8 cellular contexts compared by ENCODE assay signal in the genomic region with DNA sequence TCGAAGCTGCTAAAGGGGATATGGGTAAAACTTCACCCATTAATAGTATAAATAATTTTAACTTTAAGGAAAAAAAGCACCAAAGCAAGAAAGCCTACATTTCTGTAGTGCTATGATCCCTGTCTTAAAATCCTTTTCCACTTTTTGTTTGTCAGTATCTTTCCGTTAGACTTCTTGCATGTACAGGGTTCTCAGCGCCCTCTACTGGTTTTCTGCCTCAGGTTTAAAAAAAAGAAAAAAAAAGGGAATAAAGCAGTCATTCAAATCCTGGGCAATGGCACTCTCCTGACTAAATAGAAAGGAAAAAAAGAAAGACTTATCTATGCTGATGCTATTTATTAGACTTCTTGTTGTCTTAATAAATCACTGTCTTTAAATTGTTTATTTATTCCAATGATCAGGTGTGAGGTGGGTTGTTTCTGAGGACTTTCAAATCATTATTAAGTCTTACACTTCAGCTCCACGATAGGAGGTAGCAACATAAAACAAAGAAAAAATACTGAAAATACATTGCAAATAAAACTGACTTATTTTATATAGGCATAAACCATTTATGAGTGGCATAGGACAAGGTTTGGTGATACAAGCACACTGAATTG.
DNase-seq lines count a peak whose midpoint lies in the region; ATAC-seq, FAIRE-seq and TF ChIP-seq lines count a peak whose summit lies in the region.

No MANE protein-coding gene starts in this region.

- no peaks in the 10 kb centered on the region for H3K9me2 ChIP-seq in SK-N-SH

- TF ChIP-seq POLR2A in esophagus squamous epithelium (IDR thresholded peaks at IDR 0.05), result no peak

- CTCF ChIA-PET in SK-N-SH (lab: Yijun Ruan, JAX), result interaction anchor here (0.6 to 6.7 kb wide), 19 partner anchors 12 to 801 kb away, joined by 3 to 77 read pairs (median 3); no protein-coding TSS in a partner anchor

- no peak overlapping the region for H2AFZ ChIP-seq in SK-N-SH (ENCODE audit: low read depth)

- peak; percentile 93 for TF ChIP-seq RAD21 in SK-N-SH (IDR thresholded peaks at IDR 0.05; ENCODE audit: low read length)

- DNase-seq in AG08395 (ENCODE audit: low spot score) (peak; percentile 47), GM10266 (ENCODE audit: extremely low spot score) (peak; percentile 35), NCI-H1417 treated with DMSO at 0.1 percent for 48 hours (lab: John Stamatoyannopoulos, UW) (peak; percentile 22), SK-N-SH (peak; percentile 47), esophagus squamous epithelium (lab: John Stamatoyannopoulos, UW) (no peak), pancreas (peak in 2 of 6 donors; percentile 19 to 36)

- H3K27ac ChIP-seq in SK-N-SH (ENCODE audit: low read depth in 2 of 2, low read length in 1 of 2) (no peak overlapping the region), esophagus squamous epithelium (no peak overlapping the region), pancreas (no peak overlapping the region)

- H3K9ac ChIP-seq in SK-N-SH, result no peak overlapping the region

- H4K20me1 ChIP-seq in SK-N-SH (ENCODE audit: insufficient read depth), result no peaks in the 10 kb centered on the region

- H3K9me3 ChIP-seq in SK-N-SH, result no peaks in the 10 kb centered on the region
- H3K9me3 ChIP-seq in esophagus squamous epithelium, result no peaks in the 10 kb centered on the region
- no peaks in the 10 kb centered on the region for H3K9me3 ChIP-seq in pancreas

- TF ChIP-seq CTCF in GM10266 (IDR thresholded peaks at IDR 0.05; ENCODE audit: control insufficient read depth, insufficient read depth, low read depth, missing control alignments) (peak; percentile 60), SK-N-SH (IDR thresholded peaks at IDR 0.05) (peak; percentile 96), esophagus squamous epithelium (IDR thresholded peaks at IDR 0.05) (peak in 4 of 6 experiments; percentile 17 to 52 (median 34)), pancreas (IDR thresholded peaks at IDR 0.05) (peak in 3 of 4 donors; percentile 44 to 54 (median 51))

- peak in 3 of 4 donors; percentile 60 to 64 (median 62) for ATAC-seq in pancreas
- no peak for ATAC-seq in HG03469 (IDR thresholded peaks at IDR 0.05; ENCODE audit: unreplicated experiment)
- no peak for ATAC-seq in GM19467 (IDR thresholded peaks at IDR 0.05; ENCODE audit: unreplicated experiment)

- no peaks in the 10 kb centered on the region for H3K27me3 ChIP-seq in SK-N-SH (ENCODE audit: insufficient read depth)
- H3K27me3 ChIP-seq in esophagus squamous epithelium, result no peaks in the 10 kb centered on the region
- H3K27me3 ChIP-seq in pancreas, result no peaks in the 10 kb centered on the region

- no peak for TF ChIP-seq EP300 in SK-N-SH (IDR thresholded peaks at IDR 0.05; ENCODE audit: borderline replicate concordance in 1 of 2, low read depth in 1 of 2, low read length in 1 of 2)

- POLR2A ChIA-PET in SK-N-SH (lab: Yijun Ruan, JAX), result no interaction called here

- H3K4me1 ChIP-seq in SK-N-SH (ENCODE audit: control insufficient read depth in 1 of 2, insufficient read depth in 2 of 2, low read depth in 1 of 2, low read length in 1 of 2) (peaks cover 0 to 11% of the 10 kb centered on the region in 2 experiments; a peak in 3 of 4 replicates), esophagus squamous epithelium (no peaks in the 10 kb centered on the region), pancreas (no peaks in the 10 kb centered on the region)

- 45% methylated on average over 4 of the region's 4 CpGs for WGBS in SK-N-SH (ENCODE audit: low lambda C conversion rate)
- WGBS in esophagus squamous epithelium, 2 donors, result 35 to 37% methylated on average over 4 of the region's 4 CpGs
- 37 to 38% methylated on average over 4 of the region's 4 CpGs for WGBS in pancreas, 2 donors

- H3F3A ChIP-seq in SK-N-SH (replicated peaks; ENCODE audit: insufficient read depth), result no peaks in the 10 kb centered on the region

- H3K36me3 ChIP-seq in SK-N-SH (replicated peaks in 1 of 2; ENCODE audit: control insufficient read depth in 1 of 2, insufficient read depth in 2 of 2, low read length in 1 of 2), result no peaks in the 10 kb centered on the region
- H3K36me3 ChIP-seq in esophagus squamous epithelium, result no peaks in the 10 kb centered on the region
- no peaks in the 10 kb centered on the region for H3K36me3 ChIP-seq in pancreas

- H3K4me2 ChIP-seq in SK-N-SH, result no peak overlapping the region

- intact Hi-C loops in esophagus squamous epithelium (cut with DNase I), result no loop called here
- intact Hi-C loops in pancreas (cut with DNase I), result no loop called here

- no peaks in the 10 kb centered on the region for H3K79me2 ChIP-seq in SK-N-SH (ENCODE audit: insufficient read depth)

- FAIRE-seq in pancreas (lab: Jason Lieb, UNC), result peak; percentile 45

- H3K4me3 ChIP-seq in SK-N-SH (ENCODE audit: low read depth in 2 of 2, low read length in 1 of 2), result no peak overlapping the region
- no peak overlapping the region for H3K4me3 ChIP-seq in esophagus squamous epithelium
- H3K4me3 ChIP-seq in pancreas, result no peak overlapping the region

TF ChIP-seq in SK-N-SH, 30 proteins besides CTCF, POLR2A, EP300 and RAD21:
- TF ChIP-seq, protein P1, sequence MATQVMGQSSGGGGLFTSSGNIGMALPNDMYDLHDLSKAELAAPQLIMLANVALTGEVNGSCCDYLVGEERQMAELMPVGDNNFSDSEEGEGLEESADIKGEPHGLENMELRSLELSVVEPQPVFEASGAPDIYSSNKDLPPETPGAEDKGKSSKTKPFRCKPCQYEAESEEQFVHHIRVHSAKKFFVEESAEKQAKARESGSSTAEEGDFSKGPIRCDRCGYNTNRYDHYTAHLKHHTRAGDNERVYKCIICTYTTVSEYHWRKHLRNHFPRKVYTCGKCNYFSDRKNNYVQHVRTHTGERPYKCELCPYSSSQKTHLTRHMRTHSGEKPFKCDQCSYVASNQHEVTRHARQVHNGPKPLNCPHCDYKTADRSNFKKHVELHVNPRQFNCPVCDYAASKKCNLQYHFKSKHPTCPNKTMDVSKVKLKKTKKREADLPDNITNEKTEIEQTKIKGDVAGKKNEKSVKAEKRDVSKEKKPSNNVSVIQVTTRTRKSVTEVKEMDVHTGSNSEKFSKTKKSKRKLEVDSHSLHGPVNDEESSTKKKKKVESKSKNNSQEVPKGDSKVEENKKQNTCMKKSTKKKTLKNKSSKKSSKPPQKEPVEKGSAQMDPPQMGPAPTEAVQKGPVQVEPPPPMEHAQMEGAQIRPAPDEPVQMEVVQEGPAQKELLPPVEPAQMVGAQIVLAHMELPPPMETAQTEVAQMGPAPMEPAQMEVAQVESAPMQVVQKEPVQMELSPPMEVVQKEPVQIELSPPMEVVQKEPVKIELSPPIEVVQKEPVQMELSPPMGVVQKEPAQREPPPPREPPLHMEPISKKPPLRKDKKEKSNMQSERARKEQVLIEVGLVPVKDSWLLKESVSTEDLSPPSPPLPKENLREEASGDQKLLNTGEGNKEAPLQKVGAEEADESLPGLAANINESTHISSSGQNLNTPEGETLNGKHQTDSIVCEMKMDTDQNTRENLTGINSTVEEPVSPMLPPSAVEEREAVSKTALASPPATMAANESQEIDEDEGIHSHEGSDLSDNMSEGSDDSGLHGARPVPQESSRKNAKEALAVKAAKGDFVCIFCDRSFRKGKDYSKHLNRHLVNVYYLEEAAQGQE (IDR thresholded peaks at IDR 0.05; ENCODE audit: low read depth, low read length), result no peak
- TF ChIP-seq SMC3 (IDR thresholded peaks at IDR 0.05; ENCODE audit: low read depth, low read length), result peak; percentile 75

Comparison
In these comparisons a context has a peak if more than half of its experiments do, and no peak if none do; other contexts are left out.
1. CTCF ChIP-seq: peak in every context shown above with its lines; median percentile 96 in SK-N-SH; 60 in GM10266; 51 in pancreas; 34 in esophagus squamous epithelium.
2. ATAC-seq: peak in pancreas (3 of 4); none in HG03469 (single experiment) and GM19467 (single experiment).